In the genomic region with DNA sequence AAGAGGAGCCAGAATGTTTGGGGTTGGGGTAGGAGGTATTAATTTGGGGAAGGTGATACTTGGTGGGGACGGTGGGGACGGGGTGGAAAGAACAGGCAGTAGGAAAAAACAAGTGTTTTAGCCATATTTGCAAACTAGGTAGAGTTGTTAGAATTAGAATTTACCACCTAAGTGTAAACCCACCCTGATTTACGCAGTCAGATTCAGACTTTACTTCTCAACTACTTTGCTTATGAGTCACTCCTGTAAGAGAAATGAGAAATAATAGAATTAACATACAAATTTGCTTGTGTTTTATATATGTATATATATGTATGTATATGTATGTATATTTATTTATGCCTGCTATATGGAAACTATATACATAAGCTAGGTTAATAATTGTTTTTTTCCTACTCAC, we compare ENCODE assay signal across 29 cellular contexts.
DNase-seq lines count a peak whose midpoint lies in the region; ATAC-seq, FAIRE-seq and TF ChIP-seq lines count a peak whose summit lies in the region.
"Had no signal": no experiment of that assay in that cellular context is flagged by ENCODE, and none has a peak within 500 bp of the region (broad histone marks: within the 10 kb centered on the region; RNA-seq: fewer than 3 reads in every experiment).

No MANE protein-coding gene starts in this region.

- TF ChIP-seq POLR2A in HepG2 (IDR thresholded peaks at IDR 0.05; ENCODE audit: insufficient read depth in 1 of 2, low read depth in 2 of 2, low read length in 2 of 2): no peak
- no peak for TF ChIP-seq POLR2A in right lobe of liver (IDR thresholded peaks at IDR 0.05)
- no peak for TF ChIP-seq POLR2A in stomach (IDR thresholded peaks at IDR 0.05)

- H3K27ac Mint-ChIP-seq in activated B cell treated with CpG ODN at 0.5 μM for 24 hours: peak overlapping the region; percentile 85
- H3K27ac Mint-ChIP-seq: activated CD4-positive, alpha-beta T cell treated with anti-CD3 and anti-CD28 coated beads, Interleukin-2, amount 10 ng/mL, durations not matched to agents 7 days and 5 days; CD4-positive, CD25-positive, alpha-beta regulatory T cell; stimulated activated naive CD8-positive, alpha-beta T cell treated with anti-CD3 and anti-CD28 coated beads, Interleukin-15, Interleukin-2, amounts not matched to agents 100 ng/mL and 50 ng/mL, for 24 hours had no signal

- H3K27me3 Mint-ChIP-seq in activated B cell treated with CpG ODN at 0.5 μM for 24 hours: no peaks in the 10 kb centered on the region
- H3K27me3 Mint-ChIP-seq: activated naive CD8-positive, alpha-beta T cell treated with anti-CD3 and anti-CD28 coated beads for 36 hours; CD4-positive, CD25-positive, alpha-beta regulatory T cell; stimulated activated naive CD8-positive, alpha-beta T cell treated with anti-CD3 and anti-CD28 coated beads, Interleukin-15, Interleukin-2, amounts not matched to agents 100 ng/mL and 50 ng/mL, for 24 hours had no signal

- H4K20me1 ChIP-seq in HepG2 (ENCODE audit: insufficient read depth, low read length): no peaks in the 10 kb centered on the region

- peak overlapping the region; percentile 46 for H3K4me3 Mint-ChIP-seq in activated B cell treated with CpG ODN at 0.5 μM for 24 hours
- H3K4me3 Mint-ChIP-seq: activated CD4-positive, alpha-beta T cell treated with anti-CD3 and anti-CD28 coated beads, Interleukin-2, amount 10 ng/mL, durations not matched to agents 7 days and 5 days; activated naive CD8-positive, alpha-beta T cell treated with anti-CD3 and anti-CD28 coated beads for 36 hours; CD4-positive, CD25-positive, alpha-beta regulatory T cell; stimulated activated naive CD8-positive, alpha-beta T cell treated with anti-CD3 and anti-CD28 coated beads, Interleukin-15, Interleukin-2, amounts not matched to agents 100 ng/mL and 50 ng/mL, for 24 hours had no signal

- no peaks in the 10 kb centered on the region for H3K36me3 Mint-ChIP-seq in activated B cell treated with CpG ODN at 0.5 μM for 24 hours (ENCODE audit: low read depth)
- H3K36me3 Mint-ChIP-seq: activated naive CD8-positive, alpha-beta T cell treated with anti-CD3 and anti-CD28 coated beads for 36 hours; CD4-positive, CD25-positive, alpha-beta regulatory T cell had no signal

- no peaks in the 10 kb centered on the region for H3K9me3 Mint-ChIP-seq in activated B cell treated with CpG ODN at 0.5 μM for 24 hours
- H3K9me3 Mint-ChIP-seq: activated CD4-positive, alpha-beta T cell treated with anti-CD3 and anti-CD28 coated beads, Interleukin-2, amount 10 ng/mL, durations not matched to agents 7 days and 5 days; activated naive CD8-positive, alpha-beta T cell treated with anti-CD3 and anti-CD28 coated beads for 36 hours; stimulated activated naive CD8-positive, alpha-beta T cell treated with anti-CD3 and anti-CD28 coated beads, Interleukin-15, Interleukin-2, amounts not matched to agents 100 ng/mL and 50 ng/mL, for 24 hours had no signal

- TF ChIP-seq RAD21 in HepG2 (CRISPR knock-in tag; IDR thresholded peaks at IDR 0.05): no peak

- CTCF ChIA-PET in HepG2 (lab: Yijun Ruan, JAX; ENCODE audit: low intra/inter-chr PET ratio, low total read pairs): no interaction called here
- CTCF ChIA-PET in activated B cell treated with CpG ODN at 0.5 μM for 24 hours (lab: Charles Lee): no interaction called here

- H2AFZ ChIP-seq in HepG2 (ENCODE audit: low read length): no peak overlapping the region

- 64% methylated on average over 3 of the region's 3 CpGs for WGBS in HepG2 (ENCODE audit: low lambda C conversion rate)
- 42% methylated on average over 3 of the region's 3 CpGs for WGBS in right lobe of liver (ENCODE audit: insufficient coverage, low coverage, low lambda C conversion rate, missing lambda C conversion rate)
- WGBS in HUES64: 80% methylated on average over 2 of the region's 3 CpGs
- WGBS in stomach, 5 donors: 65 to 86% (median 80%) methylated on average over 3 of the region's 3 CpGs

- intact Hi-C loops in HepG2 (cut with micrococcal nuclease; ENCODE audit: unreplicated experiment) (no loop called here), right lobe of liver (cut with DNase I) (no loop called here), activated B cell treated with CpG ODN at 0.5 μM for 24 hours (cut with micrococcal nuclease) (loop anchor here (1.0 kb wide), 1 partner anchor 55 kb away; no protein-coding TSS in a partner anchor), stomach (cut with DNase I; ENCODE audit: low total_unique reads) (no loop called here)

- TF ChIP-seq EP300 in HepG2 (IDR thresholded peaks at IDR 0.05; ENCODE audit: low read depth in 2 of 2, low read length in 2 of 2): no peak
- TF ChIP-seq EP300 in HepG2 (CRISPR knock-in tag; IDR thresholded peaks at IDR 0.05; ENCODE audit: borderline replicate concordance): no peak
- TF ChIP-seq EP300 in stomach (IDR thresholded peaks at IDR 0.05): no peak

- no peaks in the 10 kb centered on the region for H3K79me2 ChIP-seq in HepG2 (ENCODE audit: insufficient read depth, low read length)

- peaks cover 46% of the 10 kb centered on the region for H3K4me1 Mint-ChIP-seq in activated B cell treated with CpG ODN at 0.5 μM for 24 hours
- H3K4me1 Mint-ChIP-seq: activated CD4-positive, alpha-beta T cell treated with anti-CD3 and anti-CD28 coated beads, Interleukin-2, amount 10 ng/mL, durations not matched to agents 7 days and 5 days; activated naive CD8-positive, alpha-beta T cell treated with anti-CD3 and anti-CD28 coated beads for 36 hours; CD4-positive, CD25-positive, alpha-beta regulatory T cell had no signal

- no peak overlapping the region for H3K27ac ChIP-seq in HepG2 (ENCODE audit: extremely low read length, insufficient read depth, low read length)
- no peak overlapping the region for H3K27ac ChIP-seq in right lobe of liver
- H3K27ac ChIP-seq in HUES64 (ENCODE audit: low read depth, low read length): peak overlapping the region; percentile 74; the same call in 1 of the 2 replicates
- H3K27ac ChIP-seq in stomach: peak overlapping the region in 4 of 5 donors; percentile 56 to 75 (median 66)
- H3K27ac ChIP-seq: breast epithelium, ovary, RWPE1, SJSA1, thoracic aorta, VCaP had no signal

- no peaks in the 10 kb centered on the region for H3K9me3 ChIP-seq in HepG2 (ENCODE audit: low read length)
- no peaks in the 10 kb centered on the region for H3K9me3 ChIP-seq in right lobe of liver
- no peaks in the 10 kb centered on the region for H3K9me3 ChIP-seq in HUES64 (ENCODE audit: insufficient read depth, low read depth, low read length)
- no peaks in the 10 kb centered on the region for H3K9me3 ChIP-seq in stomach
- H3K9me3 ChIP-seq: breast epithelium, ovary, SJSA1, thoracic aorta had no signal

- DNase-seq in HepG2 (ENCODE audit: low spot score) (no peak), right lobe of liver (no peak), activated B cell treated with CpG ODN at 0.5 μM for 24 hours (no peak), stomach (no peak), GF-D8 (lab: John Stamatoyannopoulos, UW) (no peak), D341Med (ENCODE audit: low spot score) (no peak)
- DNase-seq: activated CD4-positive, alpha-beta T cell treated with anti-CD3 and anti-CD28 coated beads, Interleukin-2, amount 10 ng/mL, durations not matched to agents 7 days and 5 days; activated effector memory CD4-positive, alpha-beta T cell treated with anti-CD3 and anti-CD28 coated beads, Interleukin-2, amount 50 U/mL, for 16 hours; activated naive CD8-positive, alpha-beta T cell treated with anti-CD3 and anti-CD28 coated beads for 36 hours; activated T-cell treated with anti-CD3 and anti-CD28 coated beads, Interleukin-2, amount 50 U/mL, for 1 hour; anterior cingulate cortex; CD4-positive, CD25-positive, alpha-beta regulatory T cell; effector CD4-positive, alpha-beta T cell; NCI-H2029; NCI-H226; NCI-H748 treated with DMSO at 0.1 percent for 48 hours; ovary; T1000 had no signal

- no TSS peak for BruUV-seq in HepG2 (replicated peaks; lab: Mats Ljungman, UMichigan)

- POLR2A ChIA-PET in HepG2 (lab: Yijun Ruan, JAX): no interaction called here
- POLR2A ChIA-PET in activated B cell treated with CpG ODN at 0.5 μM for 24 hours (lab: Charles Lee): interaction anchor here (1.3 to 1.4 kb wide), 2 partner anchors 55 to 63 kb away, joined by 3 to 5 read pairs; no protein-coding TSS in a partner anchor

- H3K9ac ChIP-seq in HepG2 (ENCODE audit: insufficient read depth, low read depth, low read length): no peak overlapping the region
- H3K9ac ChIP-seq in HUES64 (ENCODE audit: low read depth, low read length): no peak overlapping the region

- H3K27me3 ChIP-seq in HepG2 (ENCODE audit: control insufficient read depth in 1 of 2, insufficient read depth in 2 of 2, low read length in 2 of 2) (no peaks in the 10 kb centered on the region), right lobe of liver (no peaks in the 10 kb centered on the region), HUES64 (ENCODE audit: insufficient read depth, low read length) (no peaks in the 10 kb centered on the region), stomach (no peaks in the 10 kb centered on the region)
- H3K27me3 ChIP-seq: breast epithelium, ovary, SJSA1 had no signal

- no peaks in the 10 kb centered on the region for H3K36me3 ChIP-seq in HepG2 (replicated peaks in 1 of 2; ENCODE audit: control insufficient read depth in 1 of 2, insufficient read depth in 2 of 2, low read length in 2 of 2)
- no peaks in the 10 kb centered on the region for H3K36me3 ChIP-seq in right lobe of liver
- H3K36me3 ChIP-seq in HUES64 (ENCODE audit: insufficient read depth, low read length): no peaks in the 10 kb centered on the region
- H3K36me3 ChIP-seq in stomach: no peaks in the 10 kb centered on the region
- H3K36me3 ChIP-seq: breast epithelium, ovary, SJSA1, thoracic aorta had no signal

- ATAC-seq in HepG2 (no peak), right lobe of liver (no peak), activated B cell treated with CpG ODN at 0.5 μM for 24 hours (ENCODE audit: low read depth) (peak; percentile 18), HG03025 (IDR thresholded peaks at IDR 0.05; ENCODE audit: low FRiP score, unreplicated experiment) (no peak)

- in situ Hi-C loops in HepG2 (cut with HindIII; ENCODE audit: extremely low pct_ligation_motif_present, low pct_unique_long_range_greater_than_20kb): no loop called here

- FAIRE-seq in HepG2 (lab: Jason Lieb, UNC): no peak
- FAIRE-seq: D721Med, urothelium cell line had no signal

- H3K4me2 ChIP-seq in HepG2 (ENCODE audit: low read depth, low read length): no peak overlapping the region

- H3K4me3 ChIP-seq in HepG2 (replicated peaks in 1 of 3; ENCODE audit: insufficient read depth in 1 of 3, low read depth in 2 of 3, low read length in 3 of 3) (no peak overlapping the region), right lobe of liver (no peak overlapping the region), HUES64 (ENCODE audit: low read length) (no peak overlapping the region), stomach (no peak overlapping the region)
- H3K4me3 ChIP-seq: breast epithelium, ovary, SJSA1, skin epidermis, thoracic aorta had no signal

- H3K4me1 ChIP-seq in HepG2 (ENCODE audit: insufficient read depth, low read length) (no peaks in the 10 kb centered on the region), right lobe of liver (no peaks in the 10 kb centered on the region), HUES64 (ENCODE audit: insufficient read depth, low read length) (peaks cover 13% of the 10 kb centered on the region), stomach (peaks cover 0 to 27% (median 8%) of the 10 kb centered on the region in 4 donors)
- H3K4me1 ChIP-seq: breast epithelium, SJSA1 had no signal

- no peak for TF ChIP-seq CTCF in HepG2 (CRISPR knock-in tag; IDR thresholded peaks at IDR 0.05)
- TF ChIP-seq CTCF in right lobe of liver (IDR thresholded peaks at IDR 0.05): no peak
- TF ChIP-seq CTCF in activated B cell treated with CpG ODN at 0.5 μM for 24 hours (IDR thresholded peaks at IDR 0.05): no peak
- no peak for TF ChIP-seq CTCF in stomach (IDR thresholded peaks at IDR 0.05)

Comparison
In these comparisons a context has a peak if more than half of its experiments do, and no peak if none do; other contexts are left out.
1. H3K27ac ChIP-seq: peak in HUES64 (single experiment) and stomach (4 of 5); none in HepG2 (single experiment) and right lobe of liver (0 of 3).